17 cellular contexts compared by ENCODE assay signal in genomic region chr3:32437898-32438297, GRCh38. TPM values are rescaled to one million over a fixed set of nuclear protein-coding genes. Genes with fewer than 3 reads are reported as not detected.
DNase-seq lines count a peak whose midpoint lies in the region; ATAC-seq and TF ChIP-seq lines count a peak whose summit lies in the region.
"Had no signal": no experiment of that assay in that cellular context is flagged by ENCODE, and none has a peak within 500 bp of the region (broad histone marks: within the 10 kb centered on the region; RNA-seq: fewer than 3 reads in every experiment).

No MANE protein-coding gene starts in this region.

- H3K27ac ChIP-seq in DND-41 (ENCODE audit: low read length) (no peak overlapping the region), smooth muscle cell (ENCODE audit: low read depth) (no peak overlapping the region)
- H3K27ac ChIP-seq: brain microvascular endothelial cell had no signal

- H3K4me3 ChIP-seq in DND-41 (ENCODE audit: low read depth in 1 of 2, low read length in 2 of 2) (no peak overlapping the region), smooth muscle cell (no peak overlapping the region)

- no peak overlapping the region for H3K9ac ChIP-seq in DND-41 (ENCODE audit: low read depth, low read length)
- no peak overlapping the region for H3K9ac ChIP-seq in smooth muscle cell (ENCODE audit: low read depth)

- H3K36me3 Mint-ChIP-seq in neural crest cell (ENCODE audit: low read depth): peaks cover 5% of the 10 kb centered on the region

- no peak for TF ChIP-seq CTCF in DND-41 (IDR thresholded peaks at IDR 0.05; ENCODE audit: borderline replicate concordance, extremely low read depth, low read length, poor library complexity, severe bottlenecking)
- TF ChIP-seq CTCF in neural crest cell (conservative IDR thresholded peaks at IDR 0.05): no peak
- TF ChIP-seq CTCF in smooth muscle cell (IDR thresholded peaks at IDR 0.05; ENCODE audit: borderline replicate concordance, insufficient read depth, poor library complexity, severe bottlenecking): no peak

- H3K27me3 ChIP-seq in DND-41 (ENCODE audit: insufficient read depth, low read length, poor library complexity) (no peaks in the 10 kb centered on the region), smooth muscle cell (ENCODE audit: low read depth) (no peaks in the 10 kb centered on the region)
- H3K27me3 ChIP-seq: brain microvascular endothelial cell had no signal

- ATAC-seq in DND-41 (ENCODE audit: insufficient read depth, low read depth): peak; percentile 56; the same call in 2 of the 3 replicates
- ATAC-seq: esophagus mucosa had no signal

- H3K9me3 Mint-ChIP-seq in neural crest cell: no peaks in the 10 kb centered on the region
- H3K9me3 Mint-ChIP-seq: activated naive CD4-positive, alpha-beta T cell treated with anti-CD3 and anti-CD28 coated beads for 36 hours; dendritic cell treated with granulocyte-macrophage colony-stimulating factor and Interleukin-4, amounts not matched to agents 40 ng/mL and 50 ng/mL, for 4 days; HFFc6 had no signal

- H3F3A ChIP-seq in smooth muscle cell (ENCODE audit: low read depth): no peaks in the 10 kb centered on the region

- no peak overlapping the region for H3K4me3 Mint-ChIP-seq in neural crest cell
- H3K4me3 Mint-ChIP-seq: dendritic cell treated with granulocyte-macrophage colony-stimulating factor and Interleukin-4, amounts not matched to agents 40 ng/mL and 50 ng/mL, for 4 days; HFFc6 had no signal

- H2AFZ ChIP-seq in DND-41 (ENCODE audit: low read depth, low read length): no peak overlapping the region
- H2AFZ ChIP-seq in smooth muscle cell (ENCODE audit: low read depth): no peak overlapping the region

- H3K27ac Mint-ChIP-seq in neural crest cell (ENCODE audit: unreplicated experiment): peak overlapping the region; percentile 59
- H3K27ac Mint-ChIP-seq: HFFc6 had no signal

- H4K20me1 ChIP-seq in DND-41 (ENCODE audit: insufficient read depth, low read length): no peaks in the 10 kb centered on the region
- H4K20me1 ChIP-seq in smooth muscle cell (ENCODE audit: low read depth): peaks cover 4% of the 10 kb centered on the region

- no peaks in the 10 kb centered on the region for H3K9me3 ChIP-seq in DND-41 (ENCODE audit: insufficient read depth, low read length, severe bottlenecking)
- no peaks in the 10 kb centered on the region for H3K9me3 ChIP-seq in smooth muscle cell (replicated peaks; ENCODE audit: low read depth)

- WGBS in smooth muscle cell (ENCODE audit: low lambda C conversion rate): 94% methylated on average over 7 of the region's 7 CpGs

- no peaks in the 10 kb centered on the region for H3K27me3 Mint-ChIP-seq in neural crest cell (ENCODE audit: low read depth)
- H3K27me3 Mint-ChIP-seq: dendritic cell treated with granulocyte-macrophage colony-stimulating factor and Interleukin-4, amounts not matched to agents 40 ng/mL and 50 ng/mL, for 4 days had no signal

- H3K4me1 Mint-ChIP-seq in neural crest cell: peaks cover 15% of the 10 kb centered on the region

- H3K79me2 ChIP-seq in DND-41 (ENCODE audit: insufficient read depth, low read length) (peaks cover 48% of the 10 kb centered on the region), smooth muscle cell (ENCODE audit: low read depth) (peaks cover 8% of the 10 kb centered on the region)

- peak; percentile 40 for DNase-seq in activated CD8-positive, alpha-beta memory T cell treated with anti-CD3 and anti-CD28 coated beads for 24 hours
- DNase-seq in activated CD8-positive, alpha-beta memory T cell treated with anti-CD3 and anti-CD28 coated beads, Interleukin-2, amount 50 U/mL, for 4 hours: no peak
- DNase-seq in DND-41: no peak
- peak; percentile 40 for DNase-seq in activated CD8-positive, alpha-beta memory T cell treated with anti-CD3 and anti-CD28 coated beads, Interleukin-2, amount 50 U/mL, for 48 hours
- DNase-seq in neural crest cell (ENCODE audit: low read depth, low spot score): no peak
- no peak for DNase-seq in smooth muscle cell (lab: John Stamatoyannopoulos, UW; ENCODE audit: unreplicated experiment)
- no peak for DNase-seq in amniotic stem cell (lab: John Stamatoyannopoulos, UW)
- DNase-seq in COR-L47 (lab: John Stamatoyannopoulos, UW): no peak
- DNase-seq: ACHN; activated naive CD4-positive, alpha-beta T cell treated with anti-CD3 and anti-CD28 coated beads for 36 hours; brain microvascular endothelial cell; HFFc6; Karpas-422; mammary epithelial cell; NCI-H1092 treated with DMSO at 0.1 percent for 48 hours had no signal

- H3K4me2 ChIP-seq in DND-41 (ENCODE audit: insufficient read depth, low read length) (no peak overlapping the region), smooth muscle cell (no peak overlapping the region)

- 0 out of 2 replicates have a peak, but pooled peaks cover 4% of the 10 kb centered on the region for H3K36me3 ChIP-seq in DND-41 (ENCODE audit: insufficient read depth, low read length)
- no peaks in the 10 kb centered on the region for H3K36me3 ChIP-seq in smooth muscle cell (ENCODE audit: low read depth)
- H3K36me3 ChIP-seq: brain microvascular endothelial cell had no signal

- H3K4me1 ChIP-seq in DND-41 (ENCODE audit: insufficient read depth, low read length) (peaks cover 22% of the 10 kb centered on the region), smooth muscle cell (ENCODE audit: low read depth) (no peaks in the 10 kb centered on the region)

RNA-seq across cellular contexts. Expression of gene CMTM7, which starts 46.2 kb away (rescaled TPM):
- total RNA-seq in neural crest cell (37.4 and 38.0 TPM in 2 replicates), smooth muscle cell (7.2 and 23.4 TPM in 2 replicates)
- polyA plus RNA-seq in smooth muscle cell: 43.1 and 70.6 TPM in 2 replicates

Comparison
In these comparisons a context has a peak if more than half of its experiments do, and no peak if none do; other contexts are left out.
1. DNase-seq: peak in activated CD8-positive, alpha-beta memory T cell treated with anti-CD3 and anti-CD28 coated beads for 24 hours (single experiment) and activated CD8-positive, alpha-beta memory T cell treated with anti-CD3 and anti-CD28 coated beads, Interleukin-2, amount 50 U/mL, for 48 hours (single experiment); none in activated CD8-positive, alpha-beta memory T cell treated with anti-CD3 and anti-CD28 coated beads, Interleukin-2, amount 50 U/mL, for 4 hours (single experiment), DND-41 (single experiment), neural crest cell (single experiment), smooth muscle cell (single experiment), amniotic stem cell (single experiment) and COR-L47 (single experiment).